27 cellular contexts compared by ENCODE assay signal in the genomic region with DNA sequence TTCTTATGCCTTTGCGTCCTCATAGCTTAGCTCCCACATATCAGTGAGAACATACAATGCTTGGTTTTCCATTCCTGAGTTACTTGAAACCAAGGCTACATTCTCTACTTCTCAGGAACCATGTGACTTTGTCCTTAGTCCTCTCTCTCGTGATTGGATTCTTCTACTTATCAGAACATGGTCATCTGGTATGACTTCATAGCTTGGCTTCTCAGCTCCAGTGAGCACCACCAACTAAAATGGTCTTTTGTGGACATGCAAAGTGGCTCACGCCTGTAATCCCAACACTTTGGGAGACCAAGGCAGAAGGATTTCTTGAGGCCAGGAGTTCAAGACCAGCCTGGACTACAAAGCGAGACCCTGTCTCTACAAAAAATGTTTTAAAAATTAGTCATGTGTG.
"Had no signal": no experiment of that assay in that cellular context is flagged by ENCODE, and none has a peak within 500 bp of the region (broad histone marks: within the 10 kb centered on the region; RNA-seq: fewer than 3 reads in every experiment).

No MANE protein-coding gene starts in this region.

- H3K4me3 Mint-ChIP-seq: stimulated activated effector memory CD8-positive, alpha-beta T cell treated with anti-CD3 and anti-CD28 coated beads, Interleukin-12 subunit alpha, Interleukin-12 subunit beta, amount 100 ng/mL, for 72 hours; stimulated activated memory B cell treated with anti-CD40 and anti-IgM and Interleukin-4, amounts not matched to agents 10 μg/mL and 1 μg/mL and 100 μg/mL, for 72 hours; stimulated activated naive B cell treated with anti-CD40 and anti-IgM and Interleukin-4, amounts not matched to agents 10 μg/mL and 1 μg/mL and 100 μg/mL, for 72 hours; stimulated activated naive CD8-positive, alpha-beta T cell treated with anti-CD3 and anti-CD28 coated beads, Interleukin-15, amount 100 ng/mL, for 72 hours; stimulated activated naive CD8-positive, alpha-beta T cell treated with anti-CD3 and anti-CD28 coated beads, Interleukin-15, Interleukin-2, amounts not matched to agents 100 ng/mL and 50 ng/mL, for 24 hours; type B pancreatic cell had no signal

- H3K36me3 Mint-ChIP-seq: stimulated activated effector memory CD8-positive, alpha-beta T cell treated with anti-CD3 and anti-CD28 coated beads, Interleukin-12 subunit alpha, Interleukin-12 subunit beta, amount 100 ng/mL, for 72 hours; stimulated activated memory B cell treated with anti-CD40 and anti-IgM and Interleukin-4, amounts not matched to agents 10 μg/mL and 1 μg/mL and 100 μg/mL, for 72 hours; stimulated activated naive B cell treated with anti-CD40 and anti-IgM and Interleukin-4, amounts not matched to agents 10 μg/mL and 1 μg/mL and 100 μg/mL, for 72 hours; type B pancreatic cell had no signal

- H3K4me1 ChIP-seq: stomach, suprapubic skin, testis, thyroid gland, tibial artery, tibial nerve, transverse colon, upper lobe of left lung, upper lobe of right lung, vagina had no signal

- H3K4me3 ChIP-seq: stomach, suprapubic skin, testis, thoracic aorta, thyroid gland, tibial artery, tibial nerve, transverse colon, upper lobe of left lung, upper lobe of right lung, vagina had no signal

- ATAC-seq: stimulated activated effector memory CD8-positive, alpha-beta T cell treated with anti-CD3 and anti-CD28 coated beads, Interleukin-12 subunit alpha, Interleukin-12 subunit beta, amount 100 ng/mL, for 72 hours; stimulated activated memory B cell treated with anti-CD40 and anti-IgM and Interleukin-4, amounts not matched to agents 10 μg/mL and 1 μg/mL and 100 μg/mL, for 72 hours; stimulated activated naive B cell treated with anti-CD40 and anti-IgM and Interleukin-4, amounts not matched to agents 10 μg/mL and 1 μg/mL and 100 μg/mL, for 72 hours; stimulated activated naive CD8-positive, alpha-beta T cell treated with anti-CD3 and anti-CD28 coated beads, Interleukin-15, amount 100 ng/mL, for 72 hours; stimulated activated naive CD8-positive, alpha-beta T cell treated with anti-CD3 and anti-CD28 coated beads, Interleukin-15, Interleukin-2, amounts not matched to agents 100 U/mL and 50 U/mL, for 24 hours; upper lobe of right lung had no signal

- H3K9me3 Mint-ChIP-seq: stimulated activated effector memory CD8-positive, alpha-beta T cell treated with anti-CD3 and anti-CD28 coated beads, Interleukin-12 subunit alpha, Interleukin-12 subunit beta, amount 100 ng/mL, for 72 hours; stimulated activated memory B cell treated with anti-CD40 and anti-IgM and Interleukin-4, amounts not matched to agents 10 μg/mL and 1 μg/mL and 100 μg/mL, for 72 hours; stimulated activated naive B cell treated with anti-CD40 and anti-IgM and Interleukin-4, amounts not matched to agents 10 μg/mL and 1 μg/mL and 100 μg/mL, for 72 hours; stimulated activated naive CD8-positive, alpha-beta T cell treated with anti-CD3 and anti-CD28 coated beads, Interleukin-15, amount 100 ng/mL, for 72 hours; stimulated activated naive CD8-positive, alpha-beta T cell treated with anti-CD3 and anti-CD28 coated beads, Interleukin-15, Interleukin-2, amounts not matched to agents 100 ng/mL and 50 ng/mL, for 24 hours; type B pancreatic cell had no signal

- DNase-seq: stimulated activated CD4-positive, alpha-beta T cell treated with anti-CD3 and anti-CD28 coated beads, Interleukin-2, amount 100 ng/mL, for 48 hours; stimulated activated CD4-positive, alpha-beta T cell treated with anti-CD3 and anti-CD28 coated beads, Interleukin-4, amount 100 ng/mL, for 1 hour; stimulated activated CD4-positive, alpha-beta T cell treated with anti-CD3 and anti-CD28 coated beads, Interleukin-4, amount 100 ng/mL, for 24 hours; stimulated activated CD4-positive, alpha-beta T cell treated with anti-CD3 and anti-CD28 coated beads, Interleukin-4, amount 100 ng/mL, for 4 hours; stimulated activated CD8-positive, alpha-beta memory T cell treated with anti-CD3 and anti-CD28 coated beads, Interleukin-4, amount 100 ng/mL, for 48 hours; stimulated activated naive B cell treated with anti-CD40 and anti-IgM and Interleukin-4, amounts not matched to agents 10 μg/mL and 1 μg/mL and 100 μg/mL, for 72 hours; stimulated activated naive CD4-positive, alpha-beta T cell; stimulated activated naive CD4-positive, alpha-beta T cell treated with Interleukin-2 at 50 U/mL for 16 hours; stimulated activated naive CD8-positive, alpha-beta T cell treated with anti-CD3 and anti-CD28 coated beads, Interleukin-15, amount 100 ng/mL, for 72 hours; stimulated activated naive CD8-positive, alpha-beta T cell treated with anti-CD3 and anti-CD28 coated beads, Interleukin-15, Interleukin-2, amounts not matched to agents 100 U/mL and 50 U/mL, for 24 hours; stomach; testis; thyroid gland; tibial artery; transverse colon; trophoblast cell; upper lobe of left lung; upper lobe of right lung had no signal

- H3K27ac Mint-ChIP-seq: stimulated activated effector memory CD8-positive, alpha-beta T cell treated with anti-CD3 and anti-CD28 coated beads, Interleukin-12 subunit alpha, Interleukin-12 subunit beta, amount 100 ng/mL, for 72 hours; stimulated activated memory B cell treated with anti-CD40 and anti-IgM and Interleukin-4, amounts not matched to agents 10 μg/mL and 1 μg/mL and 100 μg/mL, for 72 hours; stimulated activated naive B cell treated with anti-CD40 and anti-IgM and Interleukin-4, amounts not matched to agents 10 μg/mL and 1 μg/mL and 100 μg/mL, for 72 hours; stimulated activated naive CD8-positive, alpha-beta T cell treated with anti-CD3 and anti-CD28 coated beads, Interleukin-15, amount 100 ng/mL, for 72 hours; stimulated activated naive CD8-positive, alpha-beta T cell treated with anti-CD3 and anti-CD28 coated beads, Interleukin-15, Interleukin-2, amounts not matched to agents 100 ng/mL and 50 ng/mL, for 24 hours; type B pancreatic cell had no signal

- FAIRE-seq: urothelium cell line had no signal

- H3K9me3 ChIP-seq: stomach, suprapubic skin, testis, thoracic aorta, thyroid gland, tibial artery, tibial nerve, transverse colon, upper lobe of left lung, upper lobe of right lung, vagina had no signal

- H3K36me3 ChIP-seq: stomach, suprapubic skin, thoracic aorta, thyroid gland, tibial artery, tibial nerve, transverse colon, upper lobe of left lung, upper lobe of right lung, vagina had no signal

- H3K4me1 Mint-ChIP-seq: stimulated activated effector memory CD8-positive, alpha-beta T cell treated with anti-CD3 and anti-CD28 coated beads, Interleukin-12 subunit alpha, Interleukin-12 subunit beta, amount 100 ng/mL, for 72 hours; stimulated activated memory B cell treated with anti-CD40 and anti-IgM and Interleukin-4, amounts not matched to agents 10 μg/mL and 1 μg/mL and 100 μg/mL, for 72 hours; stimulated activated naive CD8-positive, alpha-beta T cell treated with anti-CD3 and anti-CD28 coated beads, Interleukin-15, amount 100 ng/mL, for 72 hours had no signal

- H3K27ac ChIP-seq: stomach, suprapubic skin, testis, thoracic aorta, thyroid gland, tibial artery, tibial nerve, transverse colon, upper lobe of left lung, upper lobe of right lung, vagina had no signal

- H3K27me3 ChIP-seq: stomach, suprapubic skin, testis, thyroid gland, tibial artery, tibial nerve, transverse colon, upper lobe of left lung, upper lobe of right lung, vagina had no signal

- H3K27me3 Mint-ChIP-seq: stimulated activated naive B cell treated with anti-CD40 and anti-IgM and Interleukin-4, amounts not matched to agents 10 μg/mL and 1 μg/mL and 100 μg/mL, for 72 hours; type B pancreatic cell had no signal
